In the genomic region with DNA sequence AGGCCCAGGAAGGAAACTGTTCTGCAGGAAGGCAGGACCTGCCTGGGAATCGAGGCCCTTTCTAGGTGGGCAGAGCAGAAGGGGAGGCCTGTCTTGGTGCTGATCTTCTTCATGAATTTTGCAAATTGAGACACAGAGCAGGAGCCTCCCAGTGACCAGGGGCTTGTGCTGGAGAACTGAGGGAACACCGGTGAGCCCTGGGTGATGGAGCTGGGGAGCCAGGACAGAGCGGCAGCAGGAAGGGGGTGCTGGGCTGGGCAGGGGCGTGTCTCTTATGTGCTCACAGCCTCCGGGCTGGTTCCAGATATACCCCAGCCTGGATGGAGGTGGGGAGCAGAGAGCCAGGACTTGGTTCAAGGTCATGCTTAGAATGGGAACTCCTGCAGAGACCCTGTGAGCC, we compare ENCODE assay signal across 24 cellular contexts.
"Had no signal": no experiment of that assay in that cellular context is flagged by ENCODE, and none has a peak within 500 bp of the region (broad histone marks: within the 10 kb centered on the region; RNA-seq: fewer than 3 reads in every experiment).

No MANE protein-coding gene starts in this region.

- H3K27ac Mint-ChIP-seq: effector memory CD8-positive, alpha-beta T cell; endodermal cell; mesothelial cell of epicardium; naive B cell had no signal

- H3K36me3 Mint-ChIP-seq: mesothelial cell of epicardium, naive B cell had no signal

- ATAC-seq: effector memory CD8-positive, alpha-beta T cell; esophagus mucosa; gastrocnemius medialis; heart right ventricle; left cardiac atrium; left lung; left ventricle myocardium superior; lower lobe of right lung; mucosa of descending colon had no signal

- H3K4me3 Mint-ChIP-seq: effector memory CD8-positive, alpha-beta T cell; endodermal cell; mesothelial cell of epicardium; naive B cell had no signal

- H3K27me3 ChIP-seq: esophagus squamous epithelium, gastrocnemius medialis had no signal

- H3K9me3 Mint-ChIP-seq: effector memory CD8-positive, alpha-beta T cell; endodermal cell; mesothelial cell of epicardium; naive B cell had no signal

- DNase-seq: effector CD8-positive, alpha-beta T cell; effector memory CD8-positive, alpha-beta T cell; endodermal cell; erythroblast; esophagus squamous epithelium; foreskin fibroblast; foreskin melanocyte; gastrocnemius medialis; glutamatergic neuron; head of caudate nucleus; heart right ventricle; hippocampal formation; kidney glomerular epithelial cell; left cardiac atrium; left lung; left ventricle myocardium superior; lower lobe of right lung; mesenchymal stem cell; mucosa of descending colon; naive B cell had no signal

- H3K4me1 Mint-ChIP-seq: mesothelial cell of epicardium, naive B cell had no signal

- H3K27ac ChIP-seq: coronary artery, epithelial cell of prostate, esophagus squamous epithelium, gastrocnemius medialis, heart right ventricle, left lung, lower lobe of right lung had no signal
